17 cellular contexts compared by ENCODE assay signal in genomic region chr10:102545265-102545664, GRCh38. TPM values are rescaled to one million over a fixed set of nuclear protein-coding genes. Genes with fewer than 3 reads are reported as not detected.
A peak's percentile ranks its signal among the peaks of the same experiment; 100 is the strongest.
DNase-seq lines count a peak whose midpoint lies in the region; ATAC-seq and TF ChIP-seq lines count a peak whose summit lies in the region.
"Had no signal": no experiment of that assay in that cellular context is flagged by ENCODE, and none has a peak within 500 bp of the region (broad histone marks: within the 10 kb centered on the region; RNA-seq: fewer than 3 reads in every experiment).

No MANE protein-coding gene starts in this region.

- ATAC-seq in heart right ventricle (no peak), upper lobe of right lung (no peak), left colon (no peak), gastroesophageal sphincter (no peak)
- ATAC-seq: A549 had no signal

- H3K27ac ChIP-seq in heart right ventricle (no peak overlapping the region), fibroblast of lung (ENCODE audit: insufficient read depth, low read length) (no peak overlapping the region), upper lobe of right lung (no peak overlapping the region), gastroesophageal sphincter (no peak overlapping the region)
- H3K27ac ChIP-seq: A549, GM23248 had no signal

- no peak overlapping the region for H3K4me3 ChIP-seq in heart right ventricle
- H3K4me3 ChIP-seq in fibroblast of lung (replicated peaks in 1 of 4; ENCODE audit: control extremely low read depth in 1 of 4, insufficient read depth in 1 of 4, low read depth in 3 of 4, low read length in 4 of 4): no peak overlapping the region
- H3K4me3 ChIP-seq in upper lobe of right lung: no peak overlapping the region
- H3K4me3 ChIP-seq in gastroesophageal sphincter: no peak overlapping the region
- H3K4me3 ChIP-seq: A549, GM23248 had no signal

- H3K36me3 ChIP-seq in heart right ventricle (peaks cover 0 to 7% (median 1%) of the 10 kb centered on the region in 9 donors), fibroblast of lung (ENCODE audit: control insufficient read depth, insufficient read depth, low read length) (peaks cover 3% of the 10 kb centered on the region), upper lobe of right lung (no peaks in the 10 kb centered on the region), gastroesophageal sphincter (peaks cover 0 to 7% of the 10 kb centered on the region in 2 donors)

- 96% methylated on average over 4 of the region's 4 CpGs for WGBS in heart right ventricle, 2 donors
- 91% methylated on average over 4 of the region's 4 CpGs; no CpG with 5 or more reads in 1 of the 2 donors for WGBS in gastroesophageal sphincter (ENCODE audit: low coverage in 1 of 2), 2 donors

- intact Hi-C loops in cardiac septum (cut with DNase I): no loop called here
- intact Hi-C loops in heart right ventricle (cut with DNase I): no loop called here
- intact Hi-C loops in upper lobe of right lung (cut with DNase I): no loop called here
- intact Hi-C loops in left colon (cut with DNase I, micrococcal nuclease): no loop called here

- peaks cover 0 to 20% (median 7%) of the 10 kb centered on the region in 9 donors for H3K4me1 ChIP-seq in heart right ventricle
- H3K4me1 ChIP-seq in fibroblast of lung (ENCODE audit: control insufficient read depth, extremely low read depth, insufficient read depth, low read length): peaks cover 7% of the 10 kb centered on the region
- peaks cover 11% of the 10 kb centered on the region for H3K4me1 ChIP-seq in upper lobe of right lung
- H3K4me1 ChIP-seq in gastroesophageal sphincter: peaks cover 0 to 15% (median 6%) of the 10 kb centered on the region in 3 donors

- TF ChIP-seq EP300 in gastroesophageal sphincter (IDR thresholded peaks at IDR 0.05): no peak

- H3K4me2 ChIP-seq in fibroblast of lung (ENCODE audit: extremely low read depth, insufficient read depth, low read length): peak overlapping the region; percentile 13
- H3K4me2 ChIP-seq: A549 had no signal

- DNase-seq in cardiac septum (ENCODE audit: low spot score) (peak; percentile 27), heart right ventricle (no peak), fibroblast of lung (ENCODE audit: low read depth in 2 of 2) (no peak), upper lobe of right lung (peak; percentile 8), left colon (no peak)
- DNase-seq: 8988T; ACHN; AML-193; Calu3; CD4-positive, alpha-beta memory T cell; COR-L47; DMS53; DND-41; HCEC 1CT had no signal

- no peaks in the 10 kb centered on the region for H3K27me3 ChIP-seq in heart right ventricle
- no peaks in the 10 kb centered on the region for H3K27me3 ChIP-seq in fibroblast of lung (ENCODE audit: control insufficient read depth, insufficient read depth, low read length)
- no peaks in the 10 kb centered on the region for H3K27me3 ChIP-seq in upper lobe of right lung
- no peaks in the 10 kb centered on the region for H3K27me3 ChIP-seq in gastroesophageal sphincter

- H3K9me3 ChIP-seq in heart right ventricle: no peaks in the 10 kb centered on the region
- H3K9me3 ChIP-seq in fibroblast of lung (ENCODE audit: control insufficient read depth, insufficient read depth, low read depth, low read length): no peaks in the 10 kb centered on the region
- no peaks in the 10 kb centered on the region for H3K9me3 ChIP-seq in upper lobe of right lung
- no peaks in the 10 kb centered on the region for H3K9me3 ChIP-seq in gastroesophageal sphincter
- H3K9me3 ChIP-seq: A549 had no signal

- no peak overlapping the region for H3K9ac ChIP-seq in fibroblast of lung (ENCODE audit: insufficient read depth, low read length)
- H3K9ac ChIP-seq: GM23248 had no signal

- no peaks in the 10 kb centered on the region for H3K79me2 ChIP-seq in fibroblast of lung (ENCODE audit: control insufficient read depth, insufficient read depth, low read length)

- H2AFZ ChIP-seq in fibroblast of lung (ENCODE audit: low read length): no peak overlapping the region
- H2AFZ ChIP-seq: GM23248 had no signal

- TF ChIP-seq CTCF in heart right ventricle (IDR thresholded peaks at IDR 0.05) (no peak), fibroblast of lung (conservative IDR thresholded peaks at IDR 0.05 in 1 of 2, IDR thresholded peaks at IDR 0.05 in 1 of 2; ENCODE audit: low read depth in 1 of 2, low read length in 2 of 2) (no peak), upper lobe of right lung (IDR thresholded peaks at IDR 0.05) (no peak), gastroesophageal sphincter (IDR thresholded peaks at IDR 0.05) (no peak)

- no peak for TF ChIP-seq POLR2A in gastroesophageal sphincter (IDR thresholded peaks at IDR 0.05)

- no peaks in the 10 kb centered on the region for H4K20me1 ChIP-seq in fibroblast of lung (ENCODE audit: control insufficient read depth, extremely low read depth, insufficient read depth, low read length)

RNA-seq across cellular contexts. Expression of gene SUFU, which starts 41.5 kb away (rescaled TPM):
- total RNA-seq in cardiac septum (6.1 TPM), heart right ventricle (10 to 100 TPM in 1 of 10 donors, 1 to 10 TPM in 9; 5.7 to 10.1 (median 7.5) TPM), fibroblast of lung (2.6 and 4.3 TPM in 2 replicates), upper lobe of right lung (13.5 TPM), left colon (1 to 10 TPM; 8.0 to 9.3 TPM), gastroesophageal sphincter (1 to 10 TPM; 5.3 to 10.0 (median 8.6) TPM)
- polyA plus RNA-seq in heart right ventricle (1 to 10 TPM; 3.3 to 4.9 TPM), fibroblast of lung (5.6 and 8.2 TPM in 2 replicates)
- 8.9 and 11.5 TPM in 2 replicates for polyA plus RNA-seq in fibroblast of lung (2012)
- polyA minus RNA-seq in fibroblast of lung (ENCODE audit: low replicate concordance): 22.2 and 55.5 TPM in 2 replicates

RNA-seq across cellular contexts. Expression of gene ACTR1A, which starts 42.8 kb away (rescaled TPM):
- total RNA-seq in cardiac septum (123 TPM), heart right ventricle (100 to 1,000 TPM in 8 of 10 donors, 10 to 100 TPM in 2; 90.1 to 138 (median 110) TPM), fibroblast of lung (94.8 and 128 TPM in 2 replicates), upper lobe of right lung (92.5 TPM), left colon (10 to 100 TPM; 78.8 to 79.6 TPM), gastroesophageal sphincter (100 to 1,000 TPM; 157 to 221 (median 179) TPM)
- polyA plus RNA-seq in heart right ventricle (100 to 1,000 TPM; 102 to 113 TPM), fibroblast of lung (125 and 155 TPM in 2 replicates)
- 126 and 161 TPM in 2 replicates for polyA plus RNA-seq in fibroblast of lung (2012)
- polyA minus RNA-seq in fibroblast of lung (ENCODE audit: low replicate concordance): 267 and 301 TPM in 2 replicates

Comparison
In these comparisons a context has a peak if more than half of its experiments do, and no peak if none do; other contexts are left out.
1. DNase-seq: peak in cardiac septum (single experiment) and upper lobe of right lung (single experiment); none in heart right ventricle (0 of 2), fibroblast of lung (0 of 2) and left colon (0 of 2).